ENCODE assay signal across 8 cellular contexts in the genomic region with DNA sequence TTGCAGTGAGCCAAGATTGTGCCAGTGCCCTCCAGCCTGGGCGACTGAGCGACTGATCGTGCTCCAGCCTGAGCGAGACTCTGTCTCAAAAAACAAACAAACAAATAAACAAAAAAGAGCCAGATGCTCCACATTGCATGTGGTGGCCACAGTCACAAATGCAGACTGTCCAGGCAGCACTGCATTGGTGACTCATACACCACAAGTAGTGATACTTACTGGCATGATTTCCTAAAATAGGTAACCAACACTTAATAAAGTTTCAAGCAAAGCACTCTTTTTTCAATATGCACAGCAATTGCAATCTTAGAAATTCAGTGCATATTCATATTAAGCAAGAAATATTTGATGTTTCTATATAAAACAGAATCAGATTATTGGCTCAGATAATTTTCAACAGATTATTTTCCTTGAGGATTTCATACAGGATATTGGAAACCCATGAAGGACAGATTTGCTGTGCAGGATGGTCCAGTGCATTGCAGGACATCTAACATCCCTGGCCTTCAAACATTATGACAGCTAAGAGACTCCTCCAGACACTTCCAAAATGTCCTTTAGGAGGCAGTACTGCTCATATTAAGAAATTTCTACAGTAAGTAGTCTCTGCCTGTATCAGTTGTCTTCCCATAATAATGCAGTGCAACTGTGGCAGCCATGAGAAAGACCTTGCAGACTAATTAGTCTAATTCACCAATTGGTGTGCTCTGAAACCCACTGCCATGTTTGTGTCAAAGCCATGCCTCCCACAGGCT. TPM values are rescaled to one million over a fixed set of nuclear protein-coding genes. Genes with fewer than 3 reads are reported as not detected.
DNase-seq lines count a peak whose midpoint lies in the region; ATAC-seq and TF ChIP-seq lines count a peak whose summit lies in the region.
"Had no signal": no experiment of that assay in that cellular context is flagged by ENCODE, and none has a peak within 500 bp of the region (broad histone marks: within the 10 kb centered on the region; RNA-seq: fewer than 3 reads in every experiment).

No MANE protein-coding gene starts in this region.

- no peaks in the 10 kb centered on the region for H3K36me3 ChIP-seq in adrenal gland (replicated peaks in 1 of 2)
- no peaks in the 10 kb centered on the region for H3K36me3 ChIP-seq in naive thymus-derived CD4-positive, alpha-beta T cell (ENCODE audit: control insufficient read depth in 2 of 3, insufficient read depth in 3 of 3, low read length in 3 of 3)

- no peaks in the 10 kb centered on the region for H3K9me3 ChIP-seq in adrenal gland (replicated peaks in 1 of 3)
- no peaks in the 10 kb centered on the region for H3K9me3 ChIP-seq in naive thymus-derived CD4-positive, alpha-beta T cell (ENCODE audit: control insufficient read depth in 2 of 3, low read length in 3 of 3)

- H3K36me3 Mint-ChIP-seq in naive thymus-derived CD4-positive, alpha-beta T cell = peaks cover 0 to 2% (median 0%) of the 10 kb centered on the region in 5 donors

- TF ChIP-seq CTCF in adrenal gland (IDR thresholded peaks at IDR 0.05) = peak in 5 of 6 experiments; percentile 14 to 35 (median 33)

- no peak overlapping the region for H3K4me3 ChIP-seq in adrenal gland
- no peak overlapping the region for H3K4me3 ChIP-seq in naive thymus-derived CD4-positive, alpha-beta T cell (ENCODE audit: low read length)

- no peaks in the 10 kb centered on the region for H3K27me3 ChIP-seq in adrenal gland
- no peaks in the 10 kb centered on the region for H3K27me3 ChIP-seq in naive thymus-derived CD4-positive, alpha-beta T cell (ENCODE audit: control insufficient read depth in 2 of 2, insufficient read depth in 2 of 2, low read length in 2 of 2)

- ATAC-seq in HG03442 (IDR thresholded peaks at IDR 0.05; ENCODE audit: unreplicated experiment) = peak; percentile 50
- peak; percentile 37 for ATAC-seq in naive thymus-derived CD4-positive, alpha-beta T cell
- ATAC-seq in GM18909 (IDR thresholded peaks at IDR 0.05; ENCODE audit: poor library complexity, unreplicated experiment) = no peak

- peaks cover 17 to 26% of the 10 kb centered on the region in 2 donors for H3K4me1 ChIP-seq in adrenal gland (replicated peaks in 1 of 2)
- no peaks in the 10 kb centered on the region for H3K4me1 ChIP-seq in naive thymus-derived CD4-positive, alpha-beta T cell (ENCODE audit: control insufficient read depth in 2 of 2, insufficient read depth in 2 of 2, low read length in 2 of 2)

- intact Hi-C loops in adrenal gland (cut with DNase I) = no loop called here
- intact Hi-C loops in naive thymus-derived CD4-positive, alpha-beta T cell (cut with micrococcal nuclease) = loop anchor here in 1 of 2 donors (1.0 kb wide), 1 partner anchor 62 kb away; no protein-coding TSS in a partner anchor

- 69 to 83% (median 76%) methylated on average over 4 of the region's 4 CpGs for WGBS in adrenal gland, 4 donors

- no peak overlapping the region for H3K4me3 Mint-ChIP-seq in naive thymus-derived CD4-positive, alpha-beta T cell

- no peak for TF ChIP-seq POLR2A in adrenal gland (IDR thresholded peaks at IDR 0.05)

- peak overlapping the region in 1 of 9 donors; percentile 4 for H3K27ac Mint-ChIP-seq in naive thymus-derived CD4-positive, alpha-beta T cell

- H3K9me3 Mint-ChIP-seq in naive thymus-derived CD4-positive, alpha-beta T cell = no peaks in the 10 kb centered on the region

- H3K27me3 Mint-ChIP-seq in naive thymus-derived CD4-positive, alpha-beta T cell = peaks cover 0 to 12% (median 0%) of the 10 kb centered on the region in 5 donors

- CTCF ChIA-PET in naive thymus-derived CD4-positive, alpha-beta T cell (lab: Charles Lee) = interaction anchor here (0.9 to 1.3 kb wide), 3 partner anchors 8 to 78 kb away, joined by 3 to 4 read pairs (median 3); a partner anchor contains a TSS

- POLR2A ChIA-PET in naive thymus-derived CD4-positive, alpha-beta T cell (lab: Charles Lee) = no interaction called here

- peak; percentile 54 for DNase-seq in GM03348 (ENCODE audit: low spot score)
- DNase-seq in adrenal gland = peak in 3 of 7 donors; percentile 27 to 42 (median 29)
- DNase-seq in naive thymus-derived CD4-positive, alpha-beta T cell = peak in 3 of 9 donors; percentile 7 to 13 (median 9)
- no peak for DNase-seq in ecto neural progenitor cell (ENCODE audit: low spot score)
- DNase-seq in GM19240 (ENCODE audit: insufficient read length, low spot score) = no peak
- DNase-seq: activated CD4-positive, alpha-beta T cell treated with anti-CD3 and anti-CD28 coated beads for 48 hours had no signal

- peak overlapping the region in 1 of 5 donors; percentile 13 for H3K27ac ChIP-seq in adrenal gland
- H3K27ac ChIP-seq in naive thymus-derived CD4-positive, alpha-beta T cell (ENCODE audit: low read depth, low read length) = no peak overlapping the region

- H3K4me1 Mint-ChIP-seq in naive thymus-derived CD4-positive, alpha-beta T cell = peaks cover 0 to 39% (median 0%) of the 10 kb centered on the region in 7 donors

RNA-seq across cellular contexts. Expression of a gene that starts 10.5 kb away (rescaled TPM):
- 100 to 1,000 TPM in 2 of 8 donors, 10 to 100 TPM in 6; 40.5 to 124 (median 60.0) TPM for total RNA-seq in adrenal gland
- polyA plus RNA-seq in adrenal gland = 100 to 1,000 TPM in 1 of 3 donors, 10 to 100 TPM in 2; 13.0 to 196 (median 15.3) TPM
- 10 to 100 TPM in 1 of 5 experiments, 1 to 10 TPM in 4; 1.1 to 34.5 (median 2.2) TPM for total RNA-seq in naive thymus-derived CD4-positive, alpha-beta T cell
- under 1 TPM in 1 of 2 donors, not detected in 1; 0.33 TPM for polyA plus RNA-seq in naive thymus-derived CD4-positive, alpha-beta T cell
